Comparison of ENCODE assay signal across 8 cellular contexts in genomic region chr11:77705195-77705876, GRCh38.
DNase-seq lines count a peak whose midpoint lies in the region; ATAC-seq and TF ChIP-seq lines count a peak whose summit lies in the region.

No MANE protein-coding gene starts in this region.

- peak overlapping the region; percentile 82 for H3K27ac Mint-ChIP-seq in activated naive CD4-positive, alpha-beta T cell treated with anti-CD3 and anti-CD28 coated beads, Interleukin-2, amount 50 U/mL, for 24 hours

- peak; percentile 30 for DNase-seq in CMK (ENCODE audit: low read depth)
- DNase-seq in HT-29 (ENCODE audit: low spot score), result peak; percentile 52
- peak; percentile 85 for DNase-seq in kidney epithelial cell (ENCODE audit: low read depth)
- DNase-seq in GM03348 (ENCODE audit: low spot score), result no peak
- no peak for DNase-seq in GM19238 (ENCODE audit: insufficient read length, low spot score)

- H3K36me3 Mint-ChIP-seq in activated naive CD4-positive, alpha-beta T cell treated with anti-CD3 and anti-CD28 coated beads, Interleukin-2, amount 50 U/mL, for 24 hours, result peaks cover 19% of the 10 kb centered on the region

- H3K27me3 ChIP-seq in kidney epithelial cell (ENCODE audit: control insufficient read depth, insufficient read depth, low read length), result no peaks in the 10 kb centered on the region

- no peaks in the 10 kb centered on the region for H3K36me3 ChIP-seq in kidney epithelial cell (ENCODE audit: control insufficient read depth, insufficient read depth, low read length)

- ATAC-seq in HG02840 (IDR thresholded peaks at IDR 0.05; ENCODE audit: low FRiP score, unreplicated experiment) (no peak), GM19023 (IDR thresholded peaks at IDR 0.05; ENCODE audit: unreplicated experiment) (no peak)

- no peaks in the 10 kb centered on the region for H3K9me3 Mint-ChIP-seq in activated naive CD4-positive, alpha-beta T cell treated with anti-CD3 and anti-CD28 coated beads, Interleukin-2, amount 50 U/mL, for 24 hours

- H3K4me1 Mint-ChIP-seq in activated naive CD4-positive, alpha-beta T cell treated with anti-CD3 and anti-CD28 coated beads, Interleukin-2, amount 50 U/mL, for 24 hours, result peaks cover 54% of the 10 kb centered on the region

- H3K27me3 Mint-ChIP-seq in activated naive CD4-positive, alpha-beta T cell treated with anti-CD3 and anti-CD28 coated beads, Interleukin-2, amount 50 U/mL, for 24 hours, result no peaks in the 10 kb centered on the region

- TF ChIP-seq CTCF in kidney epithelial cell (IDR thresholded peaks at IDR 0.05; ENCODE audit: insufficient read depth, low read length, poor library complexity, severe bottlenecking), result no peak

- H3K4me3 ChIP-seq in kidney epithelial cell (ENCODE audit: low read depth, low read length), result no peak overlapping the region

- H3K4me3 Mint-ChIP-seq in activated naive CD4-positive, alpha-beta T cell treated with anti-CD3 and anti-CD28 coated beads, Interleukin-2, amount 50 U/mL, for 24 hours, result no peak overlapping the region

Comparison
In these comparisons a context has a peak if more than half of its experiments do, and no peak if none do; other contexts are left out.
1. DNase-seq: peak in CMK (single experiment), HT-29 (single experiment) and kidney epithelial cell (single experiment); none in GM03348 (single experiment) and GM19238 (single experiment).